In genomic region chr2:98438190-98439133, GRCh38 we compare ENCODE assay signal across 11 cellular contexts. TPM values are rescaled to one million over a fixed set of nuclear protein-coding genes. Genes with fewer than 3 reads are reported as not detected.
DNase-seq lines count a peak whose midpoint lies in the region; ATAC-seq lines count a peak whose summit lies in the region.
"Had no signal": no experiment of that assay in that cellular context is flagged by ENCODE, and none has a peak within 500 bp of the region (broad histone marks: within the 10 kb centered on the region; RNA-seq: fewer than 3 reads in every experiment).

No MANE protein-coding gene starts in this region.

- H3K36me3 Mint-ChIP-seq in immature natural killer cell: peaks cover under 1 to 7% (median 3%) of the 10 kb centered on the region in 3 donors

- DNase-seq in NOMO-1 treated with DMSO at 0.1 percent for 48 hours (lab: John Stamatoyannopoulos, UW; ENCODE audit: unreplicated experiment) (peak; percentile 35), NOMO-1 (lab: John Stamatoyannopoulos, UW; ENCODE audit: unreplicated experiment in 2 of 2) (no peak), immature natural killer cell (peak; percentile 77 to 80 (median 79)), NCI-H2171 (lab: John Stamatoyannopoulos, UW) (no peak), NCI-H2029 treated with DMSO at 0.1 percent for 48 hours (lab: John Stamatoyannopoulos, UW) (no peak), hepatic stellate cell (ENCODE audit: low spot score) (no peak)
- DNase-seq: endodermal cell; NCI-H187; stimulated activated CD4-positive, alpha-beta T cell treated with anti-CD3 and anti-CD28 coated beads, Interleukin-4, amount 100 ng/mL, for 4 hours had no signal

- peaks cover 27 to 30% of the 10 kb centered on the region in 2 donors for H3K4me1 Mint-ChIP-seq in immature natural killer cell

- ATAC-seq in GM21576 (IDR thresholded peaks at IDR 0.05; ENCODE audit: unreplicated experiment) (peak; percentile 91), HG03439 (IDR thresholded peaks at IDR 0.05; ENCODE audit: unreplicated experiment) (peak; percentile 90)

- H3K27me3 Mint-ChIP-seq in immature natural killer cell (ENCODE audit: low read depth in 3 of 3): peaks cover 0 to 6% (median 4%) of the 10 kb centered on the region in 3 donors

- peaks cover 8 to 22% (median 13%) of the 10 kb centered on the region in 6 donors for H3K9me3 Mint-ChIP-seq in immature natural killer cell

- peak overlapping the region; percentile 73 to 95 (median 90) for H3K27ac Mint-ChIP-seq in immature natural killer cell
- H3K27ac Mint-ChIP-seq: endodermal cell had no signal

- peak overlapping the region; percentile 0 to 64 (median 61) for H3K4me3 Mint-ChIP-seq in immature natural killer cell
- H3K4me3 Mint-ChIP-seq: endodermal cell had no signal

RNA-seq across cellular contexts. Expression of gene INPP4A, which starts 6.2 kb away (rescaled TPM):
- 100 to 1,000 TPM in 1 of 3 donors, 10 to 100 TPM in 2; 34.1 to 101 (median 35.0) TPM for polyA plus RNA-seq in immature natural killer cell

Comparison
In these comparisons a context has a peak if more than half of its experiments do, and no peak if none do; other contexts are left out.
1. DNase-seq: peak in NOMO-1 treated with DMSO at 0.1 percent for 48 hours (single experiment) and immature natural killer cell (3 of 3); none in NOMO-1 (0 of 2), NCI-H2171 (single experiment), NCI-H2029 treated with DMSO at 0.1 percent for 48 hours (single experiment) and hepatic stellate cell (single experiment).